ENCODE assay signal across 8 cellular contexts in the genomic region with DNA sequence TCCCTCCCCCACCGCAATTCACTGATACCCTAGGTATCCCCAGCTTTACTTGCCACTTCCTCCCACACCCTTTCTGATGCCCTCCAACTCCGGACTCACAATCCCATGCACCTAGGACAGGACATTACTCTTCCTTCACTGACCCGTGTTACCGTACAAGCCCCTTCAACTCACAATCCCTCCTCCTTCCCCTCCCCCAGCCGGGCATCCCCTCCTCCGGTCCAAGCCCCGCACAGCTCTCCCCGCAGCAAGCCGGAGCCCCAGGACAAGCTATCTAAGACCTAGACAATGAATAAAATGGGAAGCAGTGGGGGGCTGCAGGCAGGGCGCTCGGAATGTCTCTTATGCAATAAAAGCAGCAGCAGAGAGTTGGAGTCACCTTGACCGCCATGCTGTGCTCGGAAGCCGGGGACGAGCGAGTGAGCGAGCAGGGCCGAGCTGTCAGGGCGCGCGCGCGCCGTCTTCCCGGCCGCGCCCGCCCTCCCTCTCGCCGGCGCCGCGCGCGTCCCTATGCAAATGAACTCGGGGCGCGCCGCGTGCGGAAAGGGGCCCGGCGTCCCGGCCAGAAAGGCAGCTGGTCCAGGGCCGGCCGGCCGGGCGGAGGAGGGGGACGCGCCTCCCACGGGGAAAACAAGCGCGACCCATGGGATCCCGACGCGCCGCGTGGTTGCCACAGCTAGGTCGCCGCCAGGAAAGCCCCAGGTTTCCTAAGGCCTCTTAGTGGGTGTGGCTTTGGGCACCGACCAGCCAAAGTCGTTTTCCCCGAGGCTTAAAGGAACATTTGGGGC.
A peak's percentile ranks its signal among the peaks of the same experiment; 100 is the strongest.
DNase-seq lines count a peak whose midpoint lies in the region; ATAC-seq and TF ChIP-seq lines count a peak whose summit lies in the region.

A gene with protein sequence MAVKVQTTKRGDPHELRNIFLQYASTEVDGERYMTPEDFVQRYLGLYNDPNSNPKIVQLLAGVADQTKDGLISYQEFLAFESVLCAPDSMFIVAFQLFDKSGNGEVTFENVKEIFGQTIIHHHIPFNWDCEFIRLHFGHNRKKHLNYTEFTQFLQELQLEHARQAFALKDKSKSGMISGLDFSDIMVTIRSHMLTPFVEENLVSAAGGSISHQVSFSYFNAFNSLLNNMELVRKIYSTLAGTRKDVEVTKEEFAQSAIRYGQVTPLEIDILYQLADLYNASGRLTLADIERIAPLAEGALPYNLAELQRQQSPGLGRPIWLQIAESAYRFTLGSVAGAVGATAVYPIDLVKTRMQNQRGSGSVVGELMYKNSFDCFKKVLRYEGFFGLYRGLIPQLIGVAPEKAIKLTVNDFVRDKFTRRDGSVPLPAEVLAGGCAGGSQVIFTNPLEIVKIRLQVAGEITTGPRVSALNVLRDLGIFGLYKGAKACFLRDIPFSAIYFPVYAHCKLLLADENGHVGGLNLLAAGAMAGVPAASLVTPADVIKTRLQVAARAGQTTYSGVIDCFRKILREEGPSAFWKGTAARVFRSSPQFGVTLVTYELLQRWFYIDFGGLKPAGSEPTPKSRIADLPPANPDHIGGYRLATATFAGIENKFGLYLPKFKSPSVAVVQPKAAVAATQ (minus strand): TSS at position 421 of the 788 bp plus-strand sequence. CDS start 30 bp downstream, at position 391.

- no peak for DNase-seq in AG04449 (ENCODE audit: low read depth, low spot score)
- peak; percentile 94 for DNase-seq in NCI-H2227 treated with DMSO at 0.1 percent for 48 hours (lab: John Stamatoyannopoulos, UW)
- DNase-seq in activated CD4-positive, CD25-positive, alpha-beta regulatory T cell treated with anti-CD3 and anti-CD28 coated beads, Interleukin-2, amount 50 U/mL, for 16 hours (ENCODE audit: low read depth, low spot score) = peak; percentile 46
- DNase-seq in central memory CD4-positive, alpha-beta T cell = peak; percentile 58
- DNase-seq in iris pigment epithelial cell (ENCODE audit: low read depth) = peak; percentile 85
- DNase-seq in stimulated activated CD4-positive, alpha-beta T cell treated with anti-CD3 and anti-CD28 coated beads, Interleukin-12 subunit alpha, Interleukin-12 subunit beta, amount 100 ng/mL, for 24 hours (ENCODE audit: low read depth in 2 of 2) = peak; percentile 58 to 69

- CTCF ChIA-PET in AG04449 (lab: Yijun Ruan, JAX) = interaction anchor here (1.0 to 2.4 kb wide), 4 partner anchors 10 to 213 kb away, joined by 4 to 9 read pairs (median 8); no protein-coding TSS in a partner anchor

- no peak for TF ChIP-seq CTCF in AG04449 (IDR thresholded peaks at IDR 0.05; ENCODE audit: insufficient read depth, low read length, missing control alignments)

- peak within 1 kb of the TSS; percentile 78 for H3K4me3 ChIP-seq in AG04449 (ENCODE audit: low read depth, low read length)

- POLR2A ChIA-PET in AG04449 (lab: Yijun Ruan, JAX) = interaction anchor here (0.7 to 1.7 kb wide), 4 partner anchors 9 to 208 kb away, joined by 3 to 7 read pairs (median 4); a partner anchor contains a TSS

- ATAC-seq in GM18870 (IDR thresholded peaks at IDR 0.05; ENCODE audit: unreplicated experiment) (peak; percentile 55), HG03108 (IDR thresholded peaks at IDR 0.05; ENCODE audit: unreplicated experiment) (peak; percentile 91)
